Comparison of ENCODE assay signal across 26 cellular contexts in genomic region chr4:152104286-152104685, GRCh38.
DNase-seq lines count a peak whose midpoint lies in the region; ATAC-seq and TF ChIP-seq lines count a peak whose summit lies in the region.
"Had no signal": no experiment of that assay in that cellular context is flagged by ENCODE, and none has a peak within 500 bp of the region (broad histone marks: within the 10 kb centered on the region; RNA-seq: fewer than 3 reads in every experiment).

No MANE protein-coding gene starts in this region.

- H3K4me3 ChIP-seq in Caco-2 (ENCODE audit: low read depth, low read length): no peak overlapping the region
- H3K4me3 ChIP-seq: cardiac muscle cell, mucosa of descending colon, PC-9, tibial nerve had no signal

- peak overlapping the region; percentile 86 for H3K27ac ChIP-seq in CD4-positive, alpha-beta T cell (ENCODE audit: low read depth, low read length)
- H3K27ac ChIP-seq: cardiac muscle cell, foreskin keratinocyte, PC-9, tibial nerve had no signal

- POLR2A ChIA-PET in CD4-positive, alpha-beta T cell (lab: Charles Lee): no interaction called here
- POLR2A ChIA-PET in Caco-2 (lab: Charles Lee): no interaction called here

- TF ChIP-seq CTCF in CD4-positive, alpha-beta T cell (IDR thresholded peaks at IDR 0.05): no peak
- no peak for TF ChIP-seq CTCF in Caco-2 (IDR thresholded peaks at IDR 0.05; ENCODE audit: insufficient read depth in 1 of 2, low read depth in 1 of 2, low read length in 1 of 2, severe bottlenecking in 1 of 2, unreplicated experiment in 1 of 2)
- TF ChIP-seq CTCF in natural killer cell (IDR thresholded peaks at IDR 0.05): no peak

- CTCF ChIA-PET in CD4-positive, alpha-beta T cell (lab: Charles Lee): no interaction called here
- CTCF ChIA-PET in Caco-2 (lab: Charles Lee): no interaction called here

- peak overlapping the region; percentile 95 for H3K27ac Mint-ChIP-seq in CD4-positive, alpha-beta T cell
- peak overlapping the region; percentile 63 for H3K27ac Mint-ChIP-seq in Caco-2 (ENCODE audit: unreplicated experiment)
- H3K27ac Mint-ChIP-seq in natural killer cell: peak overlapping the region; percentile 36 to 94
- H3K27ac Mint-ChIP-seq: activated T-helper 2 cell treated with anti-CD3 and anti-CD28 coated beads, Interferon-gamma antibody, Interleukin-2, Interleukin-4, amounts not matched to agents 10 μg/mL and 5 μg/mL and 100 μg/mL, durations not matched to agents 14 hours and 24 hours and 36 hours had no signal

- peaks cover 96% of the 10 kb centered on the region for H3K4me1 Mint-ChIP-seq in CD4-positive, alpha-beta T cell (ENCODE audit: low read depth)
- H3K4me1 Mint-ChIP-seq in Caco-2 (ENCODE audit: low read depth, unreplicated experiment): peaks cover 45% of the 10 kb centered on the region
- peaks cover 70 to 84% of the 10 kb centered on the region in 2 donors for H3K4me1 Mint-ChIP-seq in natural killer cell

- no peak for DNase-seq in CD4-positive, alpha-beta T cell
- DNase-seq in Caco-2 (no peak), cerebellum (ENCODE audit: low spot score) (peak; percentile 28), natural killer cell (no peak), NCI-H1048 (lab: John Stamatoyannopoulos, UW) (no peak), DMS153 treated with DMSO at 0.1 percent for 48 hours (lab: John Stamatoyannopoulos, UW; ENCODE audit: unreplicated experiment) (no peak), NCI-H2196 (lab: John Stamatoyannopoulos, UW; ENCODE audit: unreplicated experiment) (no peak)
- DNase-seq: amniotic stem cell; EL; foreskin keratinocyte; hippocampal formation; left ventricle myocardium superior; mucosa of descending colon; NCI-H1417; NCI-H2081 treated with DMSO at 0.1 percent for 48 hours; NCI-H446 treated with DMSO at 0.1 percent for 48 hours; PC-9; retina; SHP77; stimulated activated CD4-positive, alpha-beta T cell treated with anti-CD3 and anti-CD28 coated beads, Interleukin-2, amount 100 ng/mL, for 48 hours; stimulated activated naive CD4-positive, alpha-beta T cell treated with Interleukin-2 at 50 U/mL for 16 hours; SW 1271 had no signal

- peaks cover 59% of the 10 kb centered on the region for H3K4me1 ChIP-seq in Caco-2

- peaks cover 2% of the 10 kb centered on the region for H3K9me3 Mint-ChIP-seq in CD4-positive, alpha-beta T cell
- no peaks in the 10 kb centered on the region for H3K9me3 Mint-ChIP-seq in Caco-2 (ENCODE audit: unreplicated experiment)
- peaks cover 0 to 2% of the 10 kb centered on the region in 2 donors for H3K9me3 Mint-ChIP-seq in natural killer cell

- no peaks in the 10 kb centered on the region for H3K27me3 ChIP-seq in CD4-positive, alpha-beta T cell (ENCODE audit: control insufficient read depth, insufficient read depth, low read length)
- no peaks in the 10 kb centered on the region for H3K27me3 ChIP-seq in Caco-2 (replicated peaks; ENCODE audit: control insufficient read depth, insufficient read depth, low read length)
- H3K27me3 ChIP-seq: cardiac muscle cell, foreskin keratinocyte, tibial nerve had no signal

- H3K36me3 ChIP-seq in Caco-2 (ENCODE audit: control insufficient read depth, insufficient read depth, low read length): no peaks in the 10 kb centered on the region; the same call in 1 of the 2 replicates
- H3K36me3 ChIP-seq: cardiac muscle cell, tibial nerve had no signal

- no TSS peak for BruUV-seq in Caco-2 (replicated peaks; lab: Mats Ljungman, UMichigan)

- intact Hi-C loops in CD4-positive, alpha-beta T cell (cut with DNase I, micrococcal nuclease): loop anchor here (5.0 to 10.0 kb wide), 4 partner anchors 92 to 1011 kb away; partner anchors contain the start of gene FBXW7 (in 1 of the 2)
- intact Hi-C loops in Caco-2 (cut with micrococcal nuclease; ENCODE audit: unreplicated experiment): loop anchor here (10.0 kb wide), 1 partner anchor 241 kb away; no protein-coding TSS in a partner anchor
- intact Hi-C loops in natural killer cell (cut with micrococcal nuclease): no loop called here

- no peaks in the 10 kb centered on the region for H3K9me3 ChIP-seq in CD4-positive, alpha-beta T cell (ENCODE audit: control insufficient read depth, low read length)
- H3K9me3 ChIP-seq in Caco-2: no peaks in the 10 kb centered on the region
- H3K9me3 ChIP-seq: mucosa of descending colon, tibial nerve had no signal

- H3K36me3 Mint-ChIP-seq in CD4-positive, alpha-beta T cell (ENCODE audit: low read depth): peaks cover 10% of the 10 kb centered on the region
- H3K36me3 Mint-ChIP-seq in Caco-2 (ENCODE audit: insufficient read depth, unreplicated experiment): no peaks in the 10 kb centered on the region
- no peaks in the 10 kb centered on the region for H3K36me3 Mint-ChIP-seq in natural killer cell

- ATAC-seq in CD4-positive, alpha-beta T cell (ENCODE audit: poor library complexity): no peak
- ATAC-seq in natural killer cell: no peak
- ATAC-seq in GM18502 (IDR thresholded peaks at IDR 0.05; ENCODE audit: poor library complexity, unreplicated experiment): no peak
- ATAC-seq: foreskin keratinocyte, left ventricle myocardium superior, mucosa of descending colon had no signal

- no peaks in the 10 kb centered on the region for H3K27me3 Mint-ChIP-seq in CD4-positive, alpha-beta T cell
- H3K27me3 Mint-ChIP-seq in Caco-2 (ENCODE audit: insufficient read depth, unreplicated experiment) (no peaks in the 10 kb centered on the region), natural killer cell (ENCODE audit: low read depth in 2 of 2) (no peaks in the 10 kb centered on the region)

- no peak overlapping the region for H3K4me3 Mint-ChIP-seq in CD4-positive, alpha-beta T cell
- H3K4me3 Mint-ChIP-seq in Caco-2 (ENCODE audit: unreplicated experiment) (no peak overlapping the region), natural killer cell (peak overlapping the region; percentile 37)
